Comparison of ENCODE assay signal across 8 cellular contexts in genomic region chr14:95523818-95524448, GRCh38. TPM values are rescaled to one million over a fixed set of nuclear protein-coding genes. Genes with fewer than 3 reads are reported as not detected.
DNase-seq lines count a peak whose midpoint lies in the region; ATAC-seq, FAIRE-seq and TF ChIP-seq lines count a peak whose summit lies in the region.

No MANE protein-coding gene starts in this region.

- H3K9me2 ChIP-seq in SK-N-SH = no peaks in the 10 kb centered on the region

- 70% methylated on average over 10 of the region's 11 CpGs for WGBS in SK-N-SH (ENCODE audit: low lambda C conversion rate)
- WGBS in sigmoid colon, 2 donors = 17 to 37% methylated on average over 11 of the region's 11 CpGs

- no peak for TF ChIP-seq EP300 in SK-N-SH (IDR thresholded peaks at IDR 0.05; ENCODE audit: borderline replicate concordance in 1 of 2, low read depth in 1 of 2, low read length in 1 of 2)
- no peak for TF ChIP-seq EP300 in sigmoid colon (IDR thresholded peaks at IDR 0.05)

- DNase-seq in SK-N-SH = no peak
- peak; percentile 17 for DNase-seq in activated CD8-positive, alpha-beta memory T cell treated with anti-CD3 and anti-CD28 coated beads, Interleukin-2, amount 50 U/mL, for 4 hours
- no peak for DNase-seq in foreskin keratinocyte
- peak; percentile 62 for DNase-seq in superior temporal gyrus (ENCODE audit: extremely low spot score)
- DNase-seq in sigmoid colon = no peak
- no peak for DNase-seq in D721Med (ENCODE audit: insufficient read length, low spot score)

- no peak for TF ChIP-seq POLR2A in sigmoid colon (IDR thresholded peaks at IDR 0.05)

- H4K20me1 ChIP-seq in SK-N-SH (ENCODE audit: insufficient read depth) = no peaks in the 10 kb centered on the region

- H2AFZ ChIP-seq in SK-N-SH (ENCODE audit: low read depth) = peak overlapping the region; percentile 51; the same call in 1 of the 2 replicates

- H3K27ac ChIP-seq in SK-N-SH (ENCODE audit: low read depth in 2 of 2, low read length in 1 of 2) (peak overlapping the region in 1 of 2 experiments; percentile 49; a peak in 2 of 4 replicates), foreskin keratinocyte (no peak overlapping the region), sigmoid colon (no peak overlapping the region)

- H3K9me3 ChIP-seq in SK-N-SH = no peaks in the 10 kb centered on the region
- no peaks in the 10 kb centered on the region for H3K9me3 ChIP-seq in sigmoid colon

- FAIRE-seq in D721Med (lab: Jason Lieb, UNC) = no peak

- H3K79me2 ChIP-seq in SK-N-SH (ENCODE audit: insufficient read depth) = peaks cover 10% of the 10 kb centered on the region

- H3K27me3 ChIP-seq in SK-N-SH (ENCODE audit: insufficient read depth) = no peaks in the 10 kb centered on the region
- H3K27me3 ChIP-seq in foreskin keratinocyte = no peaks in the 10 kb centered on the region
- no peaks in the 10 kb centered on the region for H3K27me3 ChIP-seq in sigmoid colon

- H3K36me3 ChIP-seq in SK-N-SH (replicated peaks in 1 of 2; ENCODE audit: control insufficient read depth in 1 of 2, insufficient read depth in 2 of 2, low read length in 1 of 2) = no peaks in the 10 kb centered on the region
- no peaks in the 10 kb centered on the region for H3K36me3 ChIP-seq in sigmoid colon

- POLR2A ChIA-PET in SK-N-SH (lab: Yijun Ruan, JAX) = no interaction called here

- H3F3A ChIP-seq in SK-N-SH (replicated peaks; ENCODE audit: insufficient read depth) = peaks cover 24% of the 10 kb centered on the region

- CTCF ChIA-PET in SK-N-SH (lab: Yijun Ruan, JAX) = interaction anchor here (1.0 to 15.5 kb wide), 2 partner anchors 80 to 252 kb away, joined by 3 to 254 read pairs; no protein-coding TSS in a partner anchor

- H3K4me1 ChIP-seq in SK-N-SH (ENCODE audit: control insufficient read depth in 1 of 2, insufficient read depth in 2 of 2, low read depth in 1 of 2, low read length in 1 of 2) (peaks cover 15 to 40% of the 10 kb centered on the region in 2 experiments), foreskin keratinocyte (peaks cover 26% of the 10 kb centered on the region), sigmoid colon (peaks cover 0 to 28% (median 18%) of the 10 kb centered on the region in 4 donors)

- peak overlapping the region; percentile 38; the same call in 1 of the 2 replicates for H3K4me2 ChIP-seq in SK-N-SH

- TF ChIP-seq RAD21 in SK-N-SH (IDR thresholded peaks at IDR 0.05; ENCODE audit: low read length) = no peak

- H3K9ac ChIP-seq in SK-N-SH = peak overlapping the region; percentile 14; the same call in 1 of the 2 replicates

- H3K4me3 ChIP-seq in SK-N-SH (ENCODE audit: low read depth in 2 of 2, low read length in 1 of 2) (no peak overlapping the region), sigmoid colon (no peak overlapping the region)

- ATAC-seq in SK-N-SH treated with all-trans-retinoic acid at 6 μM for 48 hours (no peak), foreskin keratinocyte (peak; percentile 71), HG03442 (IDR thresholded peaks at IDR 0.05; ENCODE audit: unreplicated experiment) (no peak)

- intact Hi-C loops in sigmoid colon (cut with DNase I) = loop anchor here (10.0 kb wide), 1 partner anchor 209 kb away; the partner anchor contains the start of gene CLMN

- TF ChIP-seq CTCF in SK-N-SH (IDR thresholded peaks at IDR 0.05) = no peak
- TF ChIP-seq CTCF in foreskin keratinocyte (conservative IDR thresholded peaks at IDR 0.05) = peak; percentile 49
- TF ChIP-seq CTCF in sigmoid colon (IDR thresholded peaks at IDR 0.05) = no peak
- no peak for TF ChIP-seq CTCF in D721Med (IDR thresholded peaks at IDR 0.05; ENCODE audit: insufficient read depth, missing control alignments)

TF ChIP-seq in SK-N-SH, 30 proteins besides CTCF, POLR2A, EP300 and RAD21 (continues in another document):
- no peak for TF ChIP-seq USF1 (IDR thresholded peaks at IDR 0.05; ENCODE audit: borderline replicate concordance, low read depth)
- TF ChIP-seq POLR2AphosphoS5 (IDR thresholded peaks at IDR 0.05; ENCODE audit: low read depth, low read length) = no peak
- TF ChIP-seq FOSL2 (IDR thresholded peaks at IDR 0.05; ENCODE audit: borderline replicate concordance, low read depth) = no peak
- TF ChIP-seq MXI1 (IDR thresholded peaks at IDR 0.05; ENCODE audit: low read depth, low read length) = no peak
- no peak for TF ChIP-seq GATA2 (CRISPR knock-in tag; IDR thresholded peaks at IDR 0.05)
- TF ChIP-seq TAF1 (IDR thresholded peaks at IDR 0.05; ENCODE audit: borderline replicate concordance, low read depth, low read length) = no peak

TF ChIP-seq in SK-N-SH treated with all-trans-retinoic acid at 6 μM for 48 hours, 23 proteins besides CTCF, POLR2A, EP300 and RAD21:
- TF ChIP-seq ESRRG (CRISPR knock-in tag; IDR thresholded peaks at IDR 0.05) = no peak
- no peak for TF ChIP-seq TCF4 (CRISPR knock-in tag; IDR thresholded peaks at IDR 0.05; ENCODE audit: borderline replicate concordance)
- no peak for TF ChIP-seq ISL1 (CRISPR knock-in tag; IDR thresholded peaks at IDR 0.05)
- no peak for TF ChIP-seq ZNF8 (CRISPR knock-in tag; IDR thresholded peaks at IDR 0.05)
- TF ChIP-seq PPARA (CRISPR knock-in tag; IDR thresholded peaks at IDR 0.05; ENCODE audit: borderline replicate concordance) = no peak
- no peak for TF ChIP-seq POU6F1 (CRISPR knock-in tag; IDR thresholded peaks at IDR 0.05; ENCODE audit: borderline replicate concordance, low read depth)
- TF ChIP-seq ARNTL (CRISPR knock-in tag; IDR thresholded peaks at IDR 0.05; ENCODE audit: borderline replicate concordance, low read depth) = no peak
- no peak for TF ChIP-seq ZNF70 (CRISPR knock-in tag; IDR thresholded peaks at IDR 0.05)

RNA-seq across cellular contexts. Expression of gene SYNE3, which starts 7.5 kb away (rescaled TPM):
- polyA plus RNA-seq in SK-N-SH (2012; rRNA removed) (1.8 and 2.0 TPM in 2 replicates), foreskin keratinocyte (1.2 and 1.3 TPM in 2 replicates), sigmoid colon (1 to 10 TPM in 2 of 3 donors, under 1 TPM in 1; 0.69 to 6.3 (median 1.8) TPM)
- polyA plus RNA-seq in SK-N-SH (2012; cell fraction: cytosol; rRNA removed) = 0.80 and 1.3 TPM in 2 replicates
- 3.0 and 3.6 TPM in 2 replicates for polyA plus RNA-seq in SK-N-SH (2012; cell fraction: nucleus; rRNA removed)
- total RNA-seq in foreskin keratinocyte (5.7 and 7.7 TPM in 2 replicates), sigmoid colon (10 to 100 TPM in 2 of 4 donors, 1 to 10 TPM in 2; 5.6 to 11.8 (median 9.9) TPM)

RNA-seq across cellular contexts. Expression of gene GLRX5, which starts 10.9 kb away (rescaled TPM):
- 29.1 and 31.4 TPM in 2 replicates for polyA plus RNA-seq in SK-N-SH (2012; rRNA removed)
- polyA plus RNA-seq in SK-N-SH (2012; cell fraction: cytosol; rRNA removed) = 45.1 and 60.1 TPM in 2 replicates
- 6.3 and 10.9 TPM in 2 replicates for polyA plus RNA-seq in SK-N-SH (2012; cell fraction: nucleus; rRNA removed)
- total RNA-seq in foreskin keratinocyte = 47.8 and 48.6 TPM in 2 replicates
- 70.0 and 70.4 TPM in 2 replicates for polyA plus RNA-seq in foreskin keratinocyte
- 10 to 100 TPM; 30.5 to 61.4 (median 44.3) TPM for total RNA-seq in sigmoid colon
- polyA plus RNA-seq in sigmoid colon = 10 to 100 TPM; 45.7 to 97.1 (median 76.9) TPM

Comparison
In these comparisons a context has a peak if more than half of its experiments do, and no peak if none do; other contexts are left out.
1. DNase-seq: peak in activated CD8-positive, alpha-beta memory T cell treated with anti-CD3 and anti-CD28 coated beads, Interleukin-2, amount 50 U/mL, for 4 hours (single experiment) and superior temporal gyrus (single experiment); none in SK-N-SH (single experiment), foreskin keratinocyte (0 of 2), sigmoid colon (single experiment) and D721Med (single experiment).